ENCODE assay signal across 1 cellular context in the genomic region with DNA sequence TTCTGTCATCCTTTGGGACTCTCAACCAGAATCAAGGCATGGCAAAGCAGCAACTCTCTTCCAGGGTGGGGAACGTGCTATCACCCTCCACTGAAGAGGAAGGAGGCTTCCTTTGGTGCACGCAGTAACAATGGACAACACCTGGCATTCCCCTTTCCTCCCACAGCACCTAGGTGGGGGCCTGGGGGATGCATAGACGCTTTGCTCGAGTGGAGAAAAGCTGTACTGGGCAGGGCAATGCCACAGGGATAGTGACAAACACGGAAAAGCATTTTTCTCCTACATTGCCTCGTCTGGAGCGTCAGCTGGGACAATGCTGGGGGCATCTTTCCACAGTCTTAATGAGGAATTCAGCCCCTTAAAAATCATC.
TF ChIP-seq lines count a peak whose summit lies in the region.

No MANE protein-coding gene starts in this region.

TF ChIP-seq in H1, 55 proteins besides CTCF, POLR2A, EP300 and RAD21:
- TF ChIP-seq CREB1 (IDR thresholded peaks at IDR 0.05) (no peak), SIRT6 (IDR thresholded peaks at IDR 0.05; ENCODE audit: low read length) (no peak), CTBP2 (IDR thresholded peaks at IDR 0.05; ENCODE audit: borderline replicate concordance, insufficient read depth, insufficient read length, low read length) (no peak), PHF8 (conservative IDR thresholded peaks at IDR 0.05; ENCODE audit: low read depth, low read length) (no peak), CBX5 (IDR thresholded peaks at IDR 0.05; ENCODE audit: low read depth, low read length) (no peak), RFX5 (IDR thresholded peaks at IDR 0.05; ENCODE audit: borderline replicate concordance, low read depth, low read length) (no peak), KDM5A (IDR thresholded peaks at IDR 0.05; ENCODE audit: low read length) (no peak), RNF2 (IDR thresholded peaks at IDR 0.05; ENCODE audit: borderline replicate concordance, low read depth, low read length, missing control alignments, poor library complexity, severe bottlenecking) (no peak), SUZ12 (IDR thresholded peaks at IDR 0.05; ENCODE audit: low read length) (no peak)
